ENCODE assay signal across 22 cellular contexts in the genomic region with DNA sequence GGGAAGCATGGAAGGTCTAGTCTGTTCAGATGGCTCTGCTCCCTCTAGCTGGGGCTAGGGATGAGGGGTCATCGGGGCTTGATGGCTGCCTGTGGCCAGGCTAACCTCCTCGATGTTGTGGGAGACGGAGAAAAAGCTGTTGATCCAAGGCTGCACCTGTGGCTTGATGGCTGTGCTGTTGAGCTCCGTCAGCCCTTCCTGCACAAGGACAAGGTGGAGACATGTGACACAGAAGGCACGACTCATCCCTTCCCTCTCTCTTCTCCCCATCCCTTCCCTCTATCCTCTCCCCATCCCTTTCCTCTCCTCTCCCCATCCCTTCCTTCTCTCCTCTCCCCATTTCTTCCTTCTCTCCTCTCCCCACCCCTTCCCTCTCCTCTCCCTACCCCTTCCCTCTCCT. TPM values are rescaled to one million over a fixed set of nuclear protein-coding genes. Genes with fewer than 3 reads are reported as not detected.
DNase-seq lines count a peak whose midpoint lies in the region; ATAC-seq, FAIRE-seq and TF ChIP-seq lines count a peak whose summit lies in the region.
"Had no signal": no experiment of that assay in that cellular context is flagged by ENCODE, and none has a peak within 500 bp of the region (broad histone marks: within the 10 kb centered on the region; RNA-seq: fewer than 3 reads in every experiment).

No MANE protein-coding gene starts in this region.

- H3K9me3 ChIP-seq in astrocyte (ENCODE audit: insufficient read depth, low read depth, low read length), result no peaks in the 10 kb centered on the region
- H3K9me3 ChIP-seq in upper lobe of right lung, result no peaks in the 10 kb centered on the region
- H3K9me3 ChIP-seq: lower lobe of right lung, transverse colon had no signal

- H3K27me3 ChIP-seq in astrocyte (ENCODE audit: insufficient read depth, low read length) (no peaks in the 10 kb centered on the region), upper lobe of right lung (no peaks in the 10 kb centered on the region)
- H3K27me3 ChIP-seq: brain microvascular endothelial cell, transverse colon had no signal

- peak overlapping the region; percentile 35 for H3K4me2 ChIP-seq in astrocyte (ENCODE audit: low read length)

- H3K4me1 Mint-ChIP-seq in astrocyte (ENCODE audit: low read depth, unreplicated experiment) (peaks cover 8% of the 10 kb centered on the region), osteocyte (ENCODE audit: unreplicated experiment) (peaks cover 41% of the 10 kb centered on the region)
- H3K4me1 Mint-ChIP-seq: stimulated activated memory B cell treated with anti-CD40 and anti-IgM and Interleukin-4, amounts not matched to agents 10 μg/mL and 1 μg/mL and 100 μg/mL, for 72 hours had no signal

- H3K36me3 ChIP-seq in astrocyte (ENCODE audit: insufficient read depth, low read length), result peaks cover 5% of the 10 kb centered on the region
- peaks cover 72% of the 10 kb centered on the region for H3K36me3 ChIP-seq in upper lobe of right lung

- H3K4me3 Mint-ChIP-seq in astrocyte (ENCODE audit: unreplicated experiment) (no peak overlapping the region), osteocyte (ENCODE audit: unreplicated experiment) (no peak overlapping the region)
- H3K4me3 Mint-ChIP-seq: activated naive CD4-positive, alpha-beta T cell treated with anti-CD3 and anti-CD28 coated beads, Interleukin-2, amount 10 ng/mL, durations not matched to agents 7 days and 5 days; dendritic cell treated with granulocyte-macrophage colony-stimulating factor and Interleukin-4, amounts not matched to agents 40 ng/mL and 50 ng/mL, for 4 days; naive thymus-derived CD4-positive, alpha-beta T cell; stimulated activated memory B cell treated with anti-CD40 and anti-IgM and Interleukin-4, amounts not matched to agents 10 μg/mL and 1 μg/mL and 100 μg/mL, for 72 hours had no signal

- TF ChIP-seq CTCF in astrocyte (IDR thresholded peaks at IDR 0.05; ENCODE audit: insufficient read depth, low read depth, low read length), result no peak
- TF ChIP-seq CTCF in osteocyte (IDR thresholded peaks at IDR 0.05), result no peak
- no peak for TF ChIP-seq CTCF in upper lobe of right lung (IDR thresholded peaks at IDR 0.05)

- FAIRE-seq in astrocyte (lab: Jason Lieb, UNC), result no peak

- H3K36me3 Mint-ChIP-seq in astrocyte (ENCODE audit: low read depth, unreplicated experiment) (peaks cover 19% of the 10 kb centered on the region), osteocyte (ENCODE audit: unreplicated experiment) (peaks cover 13% of the 10 kb centered on the region)

- H4K20me1 ChIP-seq in astrocyte (ENCODE audit: insufficient read depth, low read length), result no peaks in the 10 kb centered on the region

- no peak overlapping the region for H3K9ac ChIP-seq in astrocyte (ENCODE audit: low read length)

- no peaks in the 10 kb centered on the region for H3K79me2 ChIP-seq in astrocyte (ENCODE audit: insufficient read depth, low read length)

- H3K9me3 Mint-ChIP-seq in astrocyte (ENCODE audit: unreplicated experiment), result no peaks in the 10 kb centered on the region
- H3K9me3 Mint-ChIP-seq in osteocyte (ENCODE audit: unreplicated experiment), result no peaks in the 10 kb centered on the region
- H3K9me3 Mint-ChIP-seq: activated naive CD4-positive, alpha-beta T cell treated with anti-CD3 and anti-CD28 coated beads, Interleukin-2, amount 10 ng/mL, durations not matched to agents 7 days and 5 days; dendritic cell treated with granulocyte-macrophage colony-stimulating factor and Interleukin-4, amounts not matched to agents 40 ng/mL and 50 ng/mL, for 4 days; naive thymus-derived CD4-positive, alpha-beta T cell; stimulated activated memory B cell treated with anti-CD40 and anti-IgM and Interleukin-4, amounts not matched to agents 10 μg/mL and 1 μg/mL and 100 μg/mL, for 72 hours had no signal

- no peak overlapping the region for H3K4me3 ChIP-seq in astrocyte (ENCODE audit: insufficient read depth, low read depth, low read length)
- no peak overlapping the region for H3K4me3 ChIP-seq in upper lobe of right lung
- H3K4me3 ChIP-seq: lower lobe of right lung, transverse colon had no signal

- intact Hi-C loops in upper lobe of right lung (cut with DNase I), result no loop called here

- H3K27me3 Mint-ChIP-seq in astrocyte (ENCODE audit: low read depth, unreplicated experiment) (no peaks in the 10 kb centered on the region), osteocyte (ENCODE audit: unreplicated experiment) (no peaks in the 10 kb centered on the region)
- H3K27me3 Mint-ChIP-seq: activated naive CD4-positive, alpha-beta T cell treated with anti-CD3 and anti-CD28 coated beads, Interleukin-2, amount 10 ng/mL, durations not matched to agents 7 days and 5 days; dendritic cell treated with granulocyte-macrophage colony-stimulating factor and Interleukin-4, amounts not matched to agents 40 ng/mL and 50 ng/mL, for 4 days; naive thymus-derived CD4-positive, alpha-beta T cell; stimulated activated memory B cell treated with anti-CD40 and anti-IgM and Interleukin-4, amounts not matched to agents 10 μg/mL and 1 μg/mL and 100 μg/mL, for 72 hours had no signal

- no peak overlapping the region for H3K27ac Mint-ChIP-seq in astrocyte (ENCODE audit: unreplicated experiment)
- H3K27ac Mint-ChIP-seq in osteocyte (ENCODE audit: unreplicated experiment), result peak overlapping the region; percentile 89
- H3K27ac Mint-ChIP-seq: activated naive CD4-positive, alpha-beta T cell treated with anti-CD3 and anti-CD28 coated beads, Interleukin-2, amount 10 ng/mL, durations not matched to agents 7 days and 5 days; dendritic cell treated with granulocyte-macrophage colony-stimulating factor and Interleukin-4, amounts not matched to agents 40 ng/mL and 50 ng/mL, for 4 days had no signal

- H2AFZ ChIP-seq in astrocyte (ENCODE audit: low read depth, low read length), result no peak overlapping the region

- peak overlapping the region; percentile 40 for H3K27ac ChIP-seq in astrocyte (ENCODE audit: low read depth, low read length)
- H3K27ac ChIP-seq in upper lobe of right lung, result no peak overlapping the region
- H3K27ac ChIP-seq: 22Rv1, brain microvascular endothelial cell, C4-2B, lower lobe of right lung, transverse colon had no signal

- peaks cover 11% of the 10 kb centered on the region for H3K4me1 ChIP-seq in astrocyte (ENCODE audit: insufficient read depth, low read length)
- H3K4me1 ChIP-seq in upper lobe of right lung, result no peaks in the 10 kb centered on the region
- H3K4me1 ChIP-seq: transverse colon had no signal

- ATAC-seq in HG03342 (IDR thresholded peaks at IDR 0.05; ENCODE audit: unreplicated experiment) (no peak), upper lobe of right lung (no peak)
- ATAC-seq: activated CD4-positive, CD25-positive, alpha-beta regulatory T cell treated with anti-CD3 and anti-CD28 coated beads, Interleukin-2, amount 50 U/mL, for 24 hours; lower lobe of right lung; naive thymus-derived CD4-positive, alpha-beta T cell had no signal

- peak; percentile 16 for DNase-seq in DMS53 (lab: John Stamatoyannopoulos, UW)
- no peak for DNase-seq in DMS53 treated with DMSO at 0.1 percent for 48 hours (lab: John Stamatoyannopoulos, UW; ENCODE audit: unreplicated experiment)
- DNase-seq in LHCN-M2 (ENCODE audit: low read depth), result peak; percentile 12
- no peak for DNase-seq in astrocyte (ENCODE audit: low read depth)
- DNase-seq in osteocyte (ENCODE audit: extremely low spot score, unreplicated experiment), result no peak
- DNase-seq in upper lobe of right lung, result no peak
- no peak for DNase-seq in medulla oblongata (ENCODE audit: extremely low spot score)
- DNase-seq: activated naive CD4-positive, alpha-beta T cell treated with anti-CD3 and anti-CD28 coated beads, Interleukin-2, amount 10 ng/mL, durations not matched to agents 7 days and 5 days; brain microvascular endothelial cell; erythroblast; HCEC 1CT; lower lobe of right lung; naive thymus-derived CD4-positive, alpha-beta T cell; NCI-H1694; Right ventricle myocardium superior; transverse colon had no signal

RNA-seq across cellular contexts. Expression of a gene that starts 28.2 kb away (rescaled TPM):
- total RNA-seq in LHCN-M2 (2014; rRNA removed), result 7.5 and 13.5 TPM in 2 replicates
- polyA plus RNA-seq in LHCN-M2 (2012), result 4.8 TPM
- total RNA-seq in astrocyte, result 9.7 and 12.0 TPM in 2 replicates
- total RNA-seq in osteocyte, result 16.8 and 18.4 TPM in 2 replicates
- 26.0 TPM for total RNA-seq in upper lobe of right lung

RNA-seq across cellular contexts. Expression of a gene that starts 40.7 kb away (rescaled TPM):
- total RNA-seq in LHCN-M2 (2014; rRNA removed) (94.2 and 161 TPM in 2 replicates), astrocyte (41.7 and 42.6 TPM in 2 replicates), osteocyte (69.9 and 75.8 TPM in 2 replicates), upper lobe of right lung (63.0 TPM)
- 51.3 TPM for polyA plus RNA-seq in LHCN-M2 (2012)

RNA-seq across cellular contexts. Expression of a gene that starts 41.0 kb away (rescaled TPM):
- total RNA-seq in LHCN-M2 (2014; rRNA removed) (124 and 194 TPM in 2 replicates), astrocyte (174 and 179 TPM in 2 replicates), osteocyte (307 and 319 TPM in 2 replicates), upper lobe of right lung (174 TPM)
- polyA plus RNA-seq in LHCN-M2 (2012), result 175 TPM

RNA-seq across cellular contexts. Expression of a gene that starts 43.7 kb away (rescaled TPM):
- 23.0 and 28.3 TPM in 2 replicates for total RNA-seq in LHCN-M2 (2014; rRNA removed)
- polyA plus RNA-seq in LHCN-M2 (2012), result 19.0 TPM
- total RNA-seq in astrocyte, result 108 and 130 TPM in 2 replicates
- total RNA-seq in osteocyte, result 66.5 and 67.6 TPM in 2 replicates
- 30.9 TPM for total RNA-seq in upper lobe of right lung

Comparison
In these comparisons a context has a peak if more than half of its experiments do, and no peak if none do; other contexts are left out.
1. DNase-seq: peak in DMS53 (single experiment) and LHCN-M2 (single experiment); none in DMS53 treated with DMSO at 0.1 percent for 48 hours (single experiment), astrocyte (single experiment), osteocyte (single experiment), upper lobe of right lung (single experiment) and medulla oblongata (single experiment).